ENCODE assay signal across 1 cellular context in the genomic region with DNA sequence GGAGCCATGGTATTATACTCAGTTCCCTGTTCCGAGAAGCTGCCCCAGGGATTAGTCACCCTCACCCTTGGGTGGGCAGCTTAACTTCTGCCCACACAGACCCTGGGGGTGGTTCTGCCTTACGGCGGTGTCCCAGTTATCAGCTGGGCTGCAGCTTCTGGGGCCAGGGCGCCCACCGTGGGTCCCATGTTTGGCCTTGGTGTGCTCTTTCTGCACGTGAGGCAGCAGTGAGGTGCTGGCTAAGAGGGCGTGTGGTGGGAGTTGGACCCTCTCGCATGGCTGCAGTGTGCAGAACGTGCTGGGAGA.
TF ChIP-seq lines count a peak whose summit lies in the region.

No MANE protein-coding gene starts in this region.

TF ChIP-seq in neural cell, 6 proteins besides CTCF, POLR2A, EP300 and RAD21 (continued from another document):
- TF ChIP-seq, protein P1, sequence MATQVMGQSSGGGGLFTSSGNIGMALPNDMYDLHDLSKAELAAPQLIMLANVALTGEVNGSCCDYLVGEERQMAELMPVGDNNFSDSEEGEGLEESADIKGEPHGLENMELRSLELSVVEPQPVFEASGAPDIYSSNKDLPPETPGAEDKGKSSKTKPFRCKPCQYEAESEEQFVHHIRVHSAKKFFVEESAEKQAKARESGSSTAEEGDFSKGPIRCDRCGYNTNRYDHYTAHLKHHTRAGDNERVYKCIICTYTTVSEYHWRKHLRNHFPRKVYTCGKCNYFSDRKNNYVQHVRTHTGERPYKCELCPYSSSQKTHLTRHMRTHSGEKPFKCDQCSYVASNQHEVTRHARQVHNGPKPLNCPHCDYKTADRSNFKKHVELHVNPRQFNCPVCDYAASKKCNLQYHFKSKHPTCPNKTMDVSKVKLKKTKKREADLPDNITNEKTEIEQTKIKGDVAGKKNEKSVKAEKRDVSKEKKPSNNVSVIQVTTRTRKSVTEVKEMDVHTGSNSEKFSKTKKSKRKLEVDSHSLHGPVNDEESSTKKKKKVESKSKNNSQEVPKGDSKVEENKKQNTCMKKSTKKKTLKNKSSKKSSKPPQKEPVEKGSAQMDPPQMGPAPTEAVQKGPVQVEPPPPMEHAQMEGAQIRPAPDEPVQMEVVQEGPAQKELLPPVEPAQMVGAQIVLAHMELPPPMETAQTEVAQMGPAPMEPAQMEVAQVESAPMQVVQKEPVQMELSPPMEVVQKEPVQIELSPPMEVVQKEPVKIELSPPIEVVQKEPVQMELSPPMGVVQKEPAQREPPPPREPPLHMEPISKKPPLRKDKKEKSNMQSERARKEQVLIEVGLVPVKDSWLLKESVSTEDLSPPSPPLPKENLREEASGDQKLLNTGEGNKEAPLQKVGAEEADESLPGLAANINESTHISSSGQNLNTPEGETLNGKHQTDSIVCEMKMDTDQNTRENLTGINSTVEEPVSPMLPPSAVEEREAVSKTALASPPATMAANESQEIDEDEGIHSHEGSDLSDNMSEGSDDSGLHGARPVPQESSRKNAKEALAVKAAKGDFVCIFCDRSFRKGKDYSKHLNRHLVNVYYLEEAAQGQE (IDR thresholded peaks at IDR 0.05; ENCODE audit: borderline replicate concordance), result no peak
- TF ChIP-seq MXI1 (conservative IDR thresholded peaks at IDR 0.05; ENCODE audit: poor library complexity, severe bottlenecking), result no peak
- TF ChIP-seq POLR2AphosphoS5 (IDR thresholded peaks at IDR 0.05), result no peak
